ENCODE assay signal across 8 cellular contexts in genomic region chr19:27802293-27802692, GRCh38.
A peak's percentile ranks its signal among the peaks of the same experiment; 100 is the strongest.
DNase-seq lines count a peak whose midpoint lies in the region; TF ChIP-seq lines count a peak whose summit lies in the region.
"Not testable (repeated sequence)": the region's sequence is repeated elsewhere in the genome, so short reads cannot be mapped to it uniquely, and the experiment has no call there.

No MANE protein-coding gene starts in this region.

- H3K4me3 Mint-ChIP-seq in progenitor cell of endocrine pancreas (ENCODE audit: low read depth): not testable (repeated sequence)

- H3K9me3 Mint-ChIP-seq in progenitor cell of endocrine pancreas (ENCODE audit: low read depth): peaks cover 31% of the 10 kb centered on the region

- H3F3A ChIP-seq in Loucy (ENCODE audit: low read depth): not testable (repeated sequence)

- not testable (repeated sequence) for H3K4me1 Mint-ChIP-seq in progenitor cell of endocrine pancreas (ENCODE audit: low read depth)

- not testable (repeated sequence) for DNase-seq in AG04450 (ENCODE audit: low read depth, low spot score); fibroblast of the aortic adventitia (ENCODE audit: low read depth); progenitor cell of endocrine pancreas (ENCODE audit: low spot score, unreplicated experiment)
- DNase-seq in cardiac fibroblast (ENCODE audit: low read depth in 2 of 2): peak; percentile 17 to 26
- DNase-seq in iris pigment epithelial cell (ENCODE audit: low read depth): peak; percentile 6

- CTCF ChIA-PET in AG04450 (lab: Charles Lee): not testable (repeated sequence)

- not testable (repeated sequence) for H2AFZ ChIP-seq in Loucy (ENCODE audit: low read length)

- H4K20me1 ChIP-seq in Loucy (ENCODE audit: insufficient read depth, low read length, poor library complexity, severe bottlenecking): peaks cover 12% of the 10 kb centered on the region

- not testable (repeated sequence) for H3K4me3 ChIP-seq in AG04450 (ENCODE audit: low read depth, low read length); Loucy (ENCODE audit: low read length, poor library complexity, severe bottlenecking); cardiac fibroblast (replicated peaks in 1 of 2; ENCODE audit: low read depth in 2 of 2, low read length in 2 of 2); fibroblast of the aortic adventitia (ENCODE audit: low read depth, low read length)

- not testable (repeated sequence) for H3K9ac ChIP-seq in Loucy (ENCODE audit: low read depth, low read length, poor library complexity, severe bottlenecking)

- POLR2A ChIA-PET in AG04450 (lab: Yijun Ruan, JAX): not testable (repeated sequence)

- peaks cover 10% of the 10 kb centered on the region; the same call in 1 of the 2 replicates for H3K79me2 ChIP-seq in Loucy (ENCODE audit: insufficient read depth, low read length)

- H3K4me1 ChIP-seq in Loucy (ENCODE audit: insufficient read depth, low read length, poor library complexity, severe bottlenecking): not testable (repeated sequence)

- H3K27ac ChIP-seq in AG04450 (ENCODE audit: low read depth, low read length); VCaP: not testable (repeated sequence)

- not testable (repeated sequence) for H3K27ac Mint-ChIP-seq in progenitor cell of endocrine pancreas

- not testable (repeated sequence) for H3K9me2 ChIP-seq in Loucy (replicated peaks; ENCODE audit: low read depth, low read length)

- peaks cover 10% of the 10 kb centered on the region; the same call in 1 of the 2 replicates for H3K9me3 ChIP-seq in AG04450 (ENCODE audit: control insufficient read depth, insufficient read depth, low read length)
- not testable (repeated sequence) for H3K9me3 ChIP-seq in Loucy (ENCODE audit: insufficient read depth, low read depth, low read length)

- H3K36me3 Mint-ChIP-seq in progenitor cell of endocrine pancreas (ENCODE audit: insufficient read depth): peaks cover 46% of the 10 kb centered on the region

- H3K36me3 ChIP-seq in Loucy (ENCODE audit: insufficient read depth, low read length): not testable (repeated sequence)

- TF ChIP-seq CTCF in AG04450 (IDR thresholded peaks at IDR 0.05; ENCODE audit: low read depth, low read length) (peak; percentile 31), GM12872 (IDR thresholded peaks at IDR 0.05; ENCODE audit: insufficient read depth, low read depth, low read length) (peak; percentile 17; the same call in 1 of the 3 replicates), Loucy (conservative IDR thresholded peaks at IDR 0.05; ENCODE audit: low read length) (peak; percentile 37), VCaP (conservative IDR thresholded peaks at IDR 0.05) (peak; percentile 53), cardiac fibroblast (IDR thresholded peaks at IDR 0.05; ENCODE audit: low read depth, low read length) (peak; percentile 53), fibroblast of the aortic adventitia (IDR thresholded peaks at IDR 0.05; ENCODE audit: insufficient read depth, low read length) (peak; percentile 41), progenitor cell of endocrine pancreas (IDR thresholded peaks at IDR 0.05; ENCODE audit: unreplicated experiment) (peak; percentile 21)

- H3K4me2 ChIP-seq in Loucy (ENCODE audit: low read depth, low read length, poor library complexity, severe bottlenecking): not testable (repeated sequence)

- H3K27me3 Mint-ChIP-seq in progenitor cell of endocrine pancreas: not testable (repeated sequence)

- H3K27me3 ChIP-seq in AG04450 (ENCODE audit: control insufficient read depth, insufficient read depth, low read length); Loucy (ENCODE audit: insufficient read depth, low read length, poor library complexity, severe bottlenecking): not testable (repeated sequence)
